In the genomic region with DNA sequence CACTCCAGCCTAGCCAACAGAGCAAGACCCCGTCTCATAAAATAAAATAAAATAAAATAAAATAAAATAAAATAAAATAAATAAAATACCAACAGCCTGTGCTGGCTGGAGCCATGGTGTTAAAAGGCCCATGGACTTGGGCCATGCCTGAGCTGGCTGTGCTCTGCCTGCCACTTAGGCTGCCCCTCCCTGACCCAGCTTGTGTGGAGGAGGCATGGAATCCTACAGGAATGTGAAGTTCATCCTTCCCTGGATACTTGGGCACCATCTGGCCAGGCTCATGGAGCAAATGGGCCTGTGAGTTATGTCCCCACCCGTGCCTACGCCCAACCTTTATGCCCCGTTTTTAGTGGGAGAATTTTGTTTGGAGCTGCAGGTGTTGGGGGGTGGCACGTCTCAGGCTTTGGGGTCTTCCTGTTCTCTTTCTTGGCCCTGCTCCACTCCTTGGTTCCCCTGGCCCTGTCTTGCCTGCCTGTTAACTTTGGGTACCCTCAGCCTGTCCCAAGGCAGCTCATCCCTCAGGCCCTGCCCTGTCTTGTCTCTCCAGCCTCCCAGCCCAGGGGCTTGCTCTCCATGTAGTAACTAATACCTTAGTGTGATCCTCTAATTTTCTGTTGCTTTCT, we compare ENCODE assay signal across 1 cellular context.
TF ChIP-seq lines count a peak whose summit lies in the region.

No MANE protein-coding gene starts in this region.

TF ChIP-seq in K562, 482 proteins besides CTCF, POLR2A, EP300 and RAD21:
- TF ChIP-seq SAFB (IDR thresholded peaks at IDR 0.05; ENCODE audit: borderline replicate concordance, low read depth, low read length) = no peak
- TF ChIP-seq NR4A1 (CRISPR knock-in tag; IDR thresholded peaks at IDR 0.05) = no peak
- no peak for TF ChIP-seq NR4A1 (tag; IDR thresholded peaks at IDR 0.05)
- TF ChIP-seq CREB3L1 (IDR thresholded peaks at IDR 0.05; ENCODE audit: borderline replicate concordance, low read depth) = no peak
- no peak for TF ChIP-seq ZNF75A (CRISPR knock-in tag; IDR thresholded peaks at IDR 0.05)
- no peak for TF ChIP-seq ZNF707 (CRISPR knock-in tag; conservative IDR thresholded peaks at IDR 0.05)
- no peak for TF ChIP-seq ZNF184 (CRISPR knock-in tag; IDR thresholded peaks at IDR 0.05)
- no peak for TF ChIP-seq ZNF766 (CRISPR knock-in tag; conservative IDR thresholded peaks at IDR 0.05)
- TF ChIP-seq, protein P1, sequence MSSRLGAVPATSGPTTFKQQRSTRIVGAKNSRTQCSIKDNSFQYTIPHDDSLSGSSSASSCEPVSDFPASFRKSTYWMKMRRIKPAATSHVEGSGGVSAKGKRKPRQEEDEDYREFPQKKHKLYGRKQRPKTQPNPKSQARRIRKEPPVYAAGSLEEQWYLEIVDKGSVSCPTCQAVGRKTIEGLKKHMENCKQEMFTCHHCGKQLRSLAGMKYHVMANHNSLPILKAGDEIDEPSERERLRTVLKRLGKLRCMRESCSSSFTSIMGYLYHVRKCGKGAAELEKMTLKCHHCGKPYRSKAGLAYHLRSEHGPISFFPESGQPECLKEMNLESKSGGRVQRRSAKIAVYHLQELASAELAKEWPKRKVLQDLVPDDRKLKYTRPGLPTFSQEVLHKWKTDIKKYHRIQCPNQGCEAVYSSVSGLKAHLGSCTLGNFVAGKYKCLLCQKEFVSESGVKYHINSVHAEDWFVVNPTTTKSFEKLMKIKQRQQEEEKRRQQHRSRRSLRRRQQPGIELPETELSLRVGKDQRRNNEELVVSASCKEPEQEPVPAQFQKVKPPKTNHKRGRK (tag; IDR thresholded peaks at IDR 0.05) = no peak
- TF ChIP-seq ZNF57 (CRISPR knock-in tag; IDR thresholded peaks at IDR 0.05) = no peak
- TF ChIP-seq HDAC8 (tag; IDR thresholded peaks at IDR 0.05) = no peak
- TF ChIP-seq, protein P2, sequence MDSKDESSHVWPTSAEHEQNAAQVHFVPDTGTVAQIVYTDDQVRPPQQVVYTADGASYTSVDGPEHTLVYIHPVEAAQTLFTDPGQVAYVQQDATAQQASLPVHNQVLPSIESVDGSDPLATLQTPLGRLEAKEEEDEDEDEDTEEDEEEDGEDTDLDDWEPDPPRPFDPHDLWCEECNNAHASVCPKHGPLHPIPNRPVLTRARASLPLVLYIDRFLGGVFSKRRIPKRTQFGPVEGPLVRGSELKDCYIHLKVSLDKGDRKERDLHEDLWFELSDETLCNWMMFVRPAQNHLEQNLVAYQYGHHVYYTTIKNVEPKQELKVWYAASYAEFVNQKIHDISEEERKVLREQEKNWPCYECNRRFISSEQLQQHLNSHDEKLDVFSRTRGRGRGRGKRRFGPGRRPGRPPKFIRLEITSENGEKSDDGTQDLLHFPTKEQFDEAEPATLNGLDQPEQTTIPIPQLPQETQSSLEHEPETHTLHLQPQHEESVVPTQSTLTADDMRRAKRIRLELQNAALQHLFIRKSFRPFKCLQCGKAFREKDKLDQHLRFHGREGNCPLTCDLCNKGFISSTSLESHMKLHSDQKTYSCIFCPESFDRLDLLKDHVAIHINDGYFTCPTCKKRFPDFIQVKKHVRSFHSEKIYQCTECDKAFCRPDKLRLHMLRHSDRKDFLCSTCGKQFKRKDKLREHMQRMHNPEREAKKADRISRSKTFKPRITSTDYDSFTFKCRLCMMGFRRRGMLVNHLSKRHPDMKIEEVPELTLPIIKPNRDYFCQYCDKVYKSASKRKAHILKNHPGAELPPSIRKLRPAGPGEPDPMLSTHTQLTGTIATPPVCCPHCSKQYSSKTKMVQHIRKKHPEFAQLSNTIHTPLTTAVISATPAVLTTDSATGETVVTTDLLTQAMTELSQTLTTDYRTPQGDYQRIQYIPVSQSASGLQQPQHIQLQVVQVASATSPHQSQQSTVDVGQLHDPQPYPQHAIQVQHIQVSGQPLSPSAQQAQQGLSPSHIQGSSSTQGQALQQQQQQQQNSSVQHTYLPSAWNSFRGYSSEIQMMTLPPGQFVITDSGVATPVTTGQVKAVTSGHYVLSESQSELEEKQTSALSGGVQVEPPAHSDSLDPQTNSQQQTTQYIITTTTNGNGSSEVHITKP (IDR thresholded peaks at IDR 0.05; ENCODE audit: partially characterized antibody) = no peak
- no peak for TF ChIP-seq TEAD4 (IDR thresholded peaks at IDR 0.05; ENCODE audit: low read length)
- no peak for TF ChIP-seq TEAD4 (CRISPR knock-in tag; IDR thresholded peaks at IDR 0.05; ENCODE audit: borderline replicate concordance)
- no peak for TF ChIP-seq PML (IDR thresholded peaks at IDR 0.05; ENCODE audit: low read length)
- TF ChIP-seq ZNF589 (CRISPR knock-in tag; IDR thresholded peaks at IDR 0.05; ENCODE audit: low read depth) = no peak
